Comparison of ENCODE assay signal across 2 cellular contexts in genomic region chr1:53175302-53175913, GRCh38.
TF ChIP-seq lines count a peak whose summit lies in the region.

No MANE protein-coding gene starts in this region.

TF ChIP-seq in IMR-90, 13 proteins besides CTCF, POLR2A, EP300 and RAD21:
- TF ChIP-seq SMC3 (IDR thresholded peaks at IDR 0.05; ENCODE audit: low read depth, low read length) (no peak), CHD1 (IDR thresholded peaks at IDR 0.05; ENCODE audit: low read depth, low read length) (no peak), RCOR1 (IDR thresholded peaks at IDR 0.05; ENCODE audit: insufficient replicate concordance, low read length) (no peak), RFX5 (IDR thresholded peaks at IDR 0.05; ENCODE audit: low read depth, low read length) (no peak), MXI1 (IDR thresholded peaks at IDR 0.05; ENCODE audit: borderline replicate concordance, low read depth, low read length) (no peak), MAZ (IDR thresholded peaks at IDR 0.05; ENCODE audit: borderline replicate concordance, low read depth, low read length) (no peak), USF2 (IDR thresholded peaks at IDR 0.05; ENCODE audit: low read depth, low read length) (no peak), FOS (IDR thresholded peaks at IDR 0.05; ENCODE audit: low read depth, low read length) (no peak)
TF ChIP-seq in IMR-90: peak in this region for 0.

TF ChIP-seq in H1, 55 proteins besides CTCF, POLR2A, EP300 and RAD21:
- no peak for TF ChIP-seq RBBP5 (IDR thresholded peaks at IDR 0.05; ENCODE audit: borderline replicate concordance, low read depth, low read length)
- TF ChIP-seq E2F6 (IDR thresholded peaks at IDR 0.05) = no peak
- TF ChIP-seq KDM5A (IDR thresholded peaks at IDR 0.05; ENCODE audit: low read length) = no peak
- TF ChIP-seq GTF2F1 (IDR thresholded peaks at IDR 0.05; ENCODE audit: borderline replicate concordance, low read depth, low read length) = no peak
- TF ChIP-seq FOSL1 (IDR thresholded peaks at IDR 0.05; ENCODE audit: insufficient read depth, low read depth, low read length) = no peak
- no peak for TF ChIP-seq SIN3A (conservative IDR thresholded peaks at IDR 0.05 in 1 of 2, IDR thresholded peaks at IDR 0.05 in 1 of 2; ENCODE audit: low read depth in 1 of 2, low read length in 2 of 2)
- no peak for TF ChIP-seq BACH1 (IDR thresholded peaks at IDR 0.05; ENCODE audit: low read length)
- no peak for TF ChIP-seq TBP (IDR thresholded peaks at IDR 0.05; ENCODE audit: low read depth, low read length)
- TF ChIP-seq SRF (IDR thresholded peaks at IDR 0.05; ENCODE audit: low read depth, low read length) = no peak
- TF ChIP-seq SP4 (IDR thresholded peaks at IDR 0.05; ENCODE audit: low read length) = no peak
- no peak for TF ChIP-seq YY1 (IDR thresholded peaks at IDR 0.05; ENCODE audit: low read depth, low read length)
- no peak for TF ChIP-seq KDM4A (IDR thresholded peaks at IDR 0.05; ENCODE audit: low read depth, low read length, severe bottlenecking)
- TF ChIP-seq CBX5 (IDR thresholded peaks at IDR 0.05; ENCODE audit: low read depth, low read length) = no peak
- no peak for TF ChIP-seq CHD2 (IDR thresholded peaks at IDR 0.05; ENCODE audit: low read length)
- TF ChIP-seq HDAC2 (IDR thresholded peaks at IDR 0.05; ENCODE audit: borderline replicate concordance in 1 of 2, low read depth in 2 of 2, low read length in 2 of 2) = no peak
